ENCODE assay signal across 8 cellular contexts in the genomic region with DNA sequence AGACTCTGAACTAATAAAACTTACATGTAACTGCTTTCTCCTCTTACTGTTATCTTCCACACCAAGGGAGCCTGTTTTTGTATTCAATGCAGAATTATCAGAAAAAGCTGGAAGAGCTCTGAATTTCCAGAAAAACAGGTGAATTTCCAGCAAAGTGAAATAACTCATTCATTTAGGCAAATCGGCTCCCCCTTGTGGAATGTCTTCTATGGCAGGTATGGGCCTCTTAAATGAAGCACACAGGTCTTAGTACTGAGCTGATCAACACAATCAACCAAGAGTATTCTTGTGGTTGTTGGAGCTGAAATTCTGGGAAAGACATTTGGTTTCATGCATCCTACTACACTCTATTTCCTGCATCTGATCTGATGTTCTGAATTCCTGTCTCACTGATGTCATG. TPM values are rescaled to one million over a fixed set of nuclear protein-coding genes. Genes with fewer than 3 reads are reported as not detected.
DNase-seq lines count a peak whose midpoint lies in the region; ATAC-seq, FAIRE-seq and TF ChIP-seq lines count a peak whose summit lies in the region.

No MANE protein-coding gene starts in this region.

- H3K56ac ChIP-seq in H1 (replicated peaks; ENCODE audit: insufficient read length, low read depth, low read length) = no peak overlapping the region

- no peak overlapping the region for H3K14ac ChIP-seq in H1 (ENCODE audit: insufficient read length)

- no peak overlapping the region for H2AK5ac ChIP-seq in H1 (ENCODE audit: low read depth, low read length)

- no peaks in the 10 kb centered on the region for H3K27me3 Mint-ChIP-seq in T-helper 2 cell treated with Interferon-gamma antibody and Interleukin-4, amounts not matched to agents 5 μg/mL and 100 μg/mL, for 36 hours (ENCODE audit: low read depth)

- no peak overlapping the region for H3K18ac ChIP-seq in H1 (ENCODE audit: extremely low read depth, low read length)

- H3K9me3 ChIP-seq in H1 (ENCODE audit: insufficient read depth in 2 of 2, low read depth in 1 of 2, low read length in 1 of 2) = no peaks in the 10 kb centered on the region
- H3K9me3 ChIP-seq in psoas muscle = no peaks in the 10 kb centered on the region

- H2AFZ ChIP-seq in H1 (ENCODE audit: low read length) = no peak overlapping the region

- intact Hi-C loops in psoas muscle (cut with DNase I) = no loop called here
- intact Hi-C loops in posterior cingulate gyrus (cut with DNase I) = no loop called here

- peaks cover 10% of the 10 kb centered on the region for H3K4me1 Mint-ChIP-seq in T-helper 2 cell treated with Interferon-gamma antibody and Interleukin-4, amounts not matched to agents 5 μg/mL and 100 μg/mL, for 36 hours (ENCODE audit: low read depth)

- H2BK20ac ChIP-seq in H1 (ENCODE audit: low read length) = no peak overlapping the region

- H3K27me3 ChIP-seq in H1 (replicated peaks in 1 of 4; ENCODE audit: control insufficient read depth in 3 of 4, extremely low read depth in 1 of 4, insufficient read depth in 3 of 4, low read length in 3 of 4) (no peaks in the 10 kb centered on the region; a peak in 1 of 7 replicates), psoas muscle (ENCODE audit: insufficient read depth in 3 of 3, low read length in 2 of 3) (no peaks in the 10 kb centered on the region)

- TF ChIP-seq RAD21 in H1 (IDR thresholded peaks at IDR 0.05 in 1 of 2, conservative IDR thresholded peaks at IDR 0.05 in 1 of 2; ENCODE audit: low read depth in 2 of 2, low read length in 2 of 2) = peak; percentile 65 to 67

- H3K4ac ChIP-seq in H1 (replicated peaks; ENCODE audit: insufficient read length, low read depth, low read length) = no peak overlapping the region

- peaks cover 0 to 4% (median 0%) of the 10 kb centered on the region in 4 experiments; a peak in 1 of 7 replicates for H3K4me1 ChIP-seq in H1 (replicated peaks in 1 of 4; ENCODE audit: control insufficient read depth in 3 of 4, insufficient read depth in 4 of 4, low read length in 3 of 4)
- H3K4me1 ChIP-seq in psoas muscle = no peaks in the 10 kb centered on the region

- H3K27ac ChIP-seq in H1 (ENCODE audit: low read depth, low read length) (no peak overlapping the region), psoas muscle (no peak overlapping the region)

- H4K5ac ChIP-seq in H1 (ENCODE audit: insufficient read length, low read depth, low read length) = no peak overlapping the region

- WGBS in H1 (ENCODE audit: extremely low coverage in 1 of 2, insufficient coverage in 1 of 2, insufficient read length in 1 of 2, insufficient replicate concordance in 2 of 2, low coverage in 1 of 2, low lambda C conversion rate in 2 of 2, missing lambda C conversion rate in 1 of 2), 2 experiments = 17% methylated on average over 1 of the region's 1 CpG; no CpG with 5 or more reads in 1 of the 2 experiments
- WGBS in psoas muscle, 3 donors = 22 to 28% (median 28%) methylated on average over 1 of the region's 1 CpG

- peak; percentile 99 for FAIRE-seq in H1 (lab: Jason Lieb, UNC)

- H3K23me2 ChIP-seq in H1 (ENCODE audit: low read depth, low read length) = no peaks in the 10 kb centered on the region

- no peak overlapping the region for H2BK12ac ChIP-seq in H1 (ENCODE audit: low read depth, low read length)

- no peaks in the 10 kb centered on the region for H3K79me2 ChIP-seq in H1 (ENCODE audit: control insufficient read depth in 1 of 2, insufficient read depth in 2 of 2, low read length in 2 of 2)

- no peak overlapping the region for H2BK5ac ChIP-seq in H1 (ENCODE audit: low read depth, low read length)

- no peak overlapping the region for H3K27ac Mint-ChIP-seq in T-helper 2 cell treated with Interferon-gamma antibody and Interleukin-4, amounts not matched to agents 5 μg/mL and 100 μg/mL, for 36 hours

- no peaks in the 10 kb centered on the region for H4K20me1 ChIP-seq in H1 (replicated peaks in 1 of 2; ENCODE audit: control insufficient read depth in 1 of 2, insufficient read depth in 2 of 2, low read length in 2 of 2)

- H3K36me3 ChIP-seq in H1 (ENCODE audit: control insufficient read depth in 2 of 4, insufficient read depth in 4 of 4, low read length in 3 of 4) = no peaks in the 10 kb centered on the region
- H3K36me3 ChIP-seq in psoas muscle (ENCODE audit: insufficient read depth in 1 of 2, low read depth in 1 of 2) = no peaks in the 10 kb centered on the region

- H3K4me3 ChIP-seq in H1 (ENCODE audit: extremely low read depth in 1 of 4, insufficient read depth in 2 of 4, low read depth in 3 of 4, low read length in 4 of 4) = no peak overlapping the region
- H3K4me3 ChIP-seq in psoas muscle = no peak overlapping the region

- H3K9me3 Mint-ChIP-seq in T-helper 2 cell treated with Interferon-gamma antibody and Interleukin-4, amounts not matched to agents 5 μg/mL and 100 μg/mL, for 36 hours = no peaks in the 10 kb centered on the region

- H3K4me3 Mint-ChIP-seq in T-helper 2 cell treated with Interferon-gamma antibody and Interleukin-4, amounts not matched to agents 5 μg/mL and 100 μg/mL, for 36 hours = no peak overlapping the region

- TF ChIP-seq CTCF in H1 (IDR thresholded peaks at IDR 0.05; ENCODE audit: control extremely low read depth in 1 of 3, insufficient read depth in 1 of 3, low read depth in 1 of 3, low read length in 3 of 3) = peak in 2 of 3 experiments; percentile 51 to 78; a peak in 3 of 4 replicates
- peak; percentile 53 for TF ChIP-seq CTCF in psoas muscle (IDR thresholded peaks at IDR 0.05)

- no peak overlapping the region for H4K8ac ChIP-seq in H1 (ENCODE audit: extremely low read depth, insufficient read depth, low read length)

- DNase-seq in NCI-H2107 treated with DMSO at 0.1 percent for 48 hours (lab: John Stamatoyannopoulos, UW; ENCODE audit: unreplicated experiment) (peak; percentile 13), NCI-H2107 (lab: John Stamatoyannopoulos, UW) (no peak), NCI-H2227 treated with DMSO at 0.1 percent for 48 hours (lab: John Stamatoyannopoulos, UW) (peak; percentile 12), H1 (ENCODE audit: low read depth in 1 of 2, low spot score in 2 of 2) (no peak), psoas muscle (no peak), GM19240 (ENCODE audit: insufficient read length, low spot score) (no peak), posterior cingulate gyrus (no peak)
- no peak for DNase-seq in T-helper 2 cell treated with Interferon-gamma antibody and Interleukin-4, amounts not matched to agents 5 μg/mL and 100 μg/mL, for 36 hours (ENCODE audit: low spot score)

- H2BK120ac ChIP-seq in H1 (replicated peaks; ENCODE audit: low read depth, low read length) = no peak overlapping the region

- H3K9ac ChIP-seq in H1 (replicated peaks in 1 of 4; ENCODE audit: extremely low read depth in 1 of 4, low read depth in 3 of 4, low read length in 3 of 4) = no peak overlapping the region

- H3K36me3 Mint-ChIP-seq in T-helper 2 cell treated with Interferon-gamma antibody and Interleukin-4, amounts not matched to agents 5 μg/mL and 100 μg/mL, for 36 hours (ENCODE audit: low read depth) = no peaks in the 10 kb centered on the region

- TF ChIP-seq POLR2A in H1 (IDR thresholded peaks at IDR 0.05; ENCODE audit: control extremely low read depth in 1 of 2, low read depth in 2 of 2, low read length in 2 of 2) = no peak

- no peaks in the 10 kb centered on the region for H3K79me1 ChIP-seq in H1 (ENCODE audit: low read depth, low read length)

- H2BK15ac ChIP-seq in H1 (ENCODE audit: low read length) = no peak overlapping the region

- ATAC-seq in psoas muscle = no peak

- no peak for TF ChIP-seq EP300 in H1 (IDR thresholded peaks at IDR 0.05; ENCODE audit: borderline replicate concordance in 1 of 2, low read depth in 2 of 2, low read length in 2 of 2)

- no peak overlapping the region for H3K4me2 ChIP-seq in H1 (ENCODE audit: insufficient read depth in 1 of 2, low read depth in 2 of 2, low read length in 2 of 2)

- no peak overlapping the region for H4K91ac ChIP-seq in H1 (replicated peaks; ENCODE audit: insufficient read length, low read length)

- CTCF ChIA-PET in H1 (lab: Charles Lee; ENCODE audit: partially characterized antibody) = interaction anchor here (0.5 to 2.1 kb wide), 23 partner anchors 8 to 775 kb away, joined by 3 to 12 read pairs (median 3); no protein-coding TSS in a partner anchor

- no peak overlapping the region for H3K23ac ChIP-seq in H1 (ENCODE audit: insufficient read length)

- POLR2A ChIA-PET in H1 (lab: Charles Lee; ENCODE audit: partially characterized antibody) = interaction anchor here (0.8 to 3.5 kb wide), 4 partner anchors 16 to 35 kb away, joined by 3 to 24 read pairs (median 5); partner anchors contain the start of gene PTPRG

TF ChIP-seq in H1, 55 proteins besides CTCF, POLR2A, EP300 and RAD21:
- TF ChIP-seq ZNF274 (IDR thresholded peaks at IDR 0.05; ENCODE audit: borderline replicate concordance, extremely low read depth, low read length) = no peak
- no peak for TF ChIP-seq HDAC6 (IDR thresholded peaks at IDR 0.05; ENCODE audit: low read depth, low read length)
- TF ChIP-seq ASH2L (IDR thresholded peaks at IDR 0.05; ENCODE audit: low read length) = no peak
- TF ChIP-seq TEAD4 (IDR thresholded peaks at IDR 0.05; ENCODE audit: low read depth, low read length) = peak; percentile 78

RNA-seq across cellular contexts. Expression of gene PTPRG, which starts 31.0 kb away (rescaled TPM):
- 90.1 and 96.2 TPM in 2 replicates for total RNA-seq in H1 (2021; fragmentation: NEBNext Ultra II Directional; extraction: Animal tissue kit (Norgen Biotek cat#: 25700))
- 23.3 and 23.6 TPM in 2 replicates for polyA plus RNA-seq in H1 (2011; rRNA removed)
- polyA plus RNA-seq in H1 (2011; cell fraction: cytosol; rRNA removed) = 21.3 TPM
- polyA plus RNA-seq in H1 (2011; cell fraction: nucleus; rRNA removed) = 58.4 TPM
- 32.5 to 53.4 TPM (median 45.1 TPM) in 4 replicates for polyA plus RNA-seq in H1 (2012, experiment 1 of 2)
- polyA plus RNA-seq in H1 (2012, experiment 2 of 2) = 2.0 TPM
- 96.2 TPM for polyA plus RNA-seq in H1 (2013, experiment 1 of 2)
- polyA plus RNA-seq in H1 (2013, experiment 2 of 2) = 92.9 TPM
- 145 and 178 TPM in 2 replicates for polyA minus RNA-seq in H1 (2011; rRNA and poly(A)+ RNA removed)
- 78.4 TPM for polyA minus RNA-seq in H1 (2011; cell fraction: cytosol; rRNA and poly(A)+ RNA removed)
- polyA minus RNA-seq in H1 (2011; cell fraction: nucleus; rRNA and poly(A)+ RNA removed) = 313 TPM
- 10 to 100 TPM; 12.6 to 29.5 (median 18.6) TPM for total RNA-seq in psoas muscle
- 10 to 100 TPM in 1 of 3 donors, 1 to 10 TPM in 2; 4.5 to 10.8 (median 5.3) TPM for polyA plus RNA-seq in psoas muscle

Comparison
In these comparisons a context has a peak if more than half of its experiments do, and no peak if none do; other contexts are left out.
1. DNase-seq: peak in NCI-H2107 treated with DMSO at 0.1 percent for 48 hours (single experiment) and NCI-H2227 treated with DMSO at 0.1 percent for 48 hours (single experiment); none in NCI-H2107 (single experiment), H1 (0 of 2), psoas muscle (0 of 2), T-helper 2 cell treated with Interferon-gamma antibody and Interleukin-4, amounts not matched to agents 5 μg/mL and 100 μg/mL, for 36 hours (single experiment), GM19240 (single experiment) and posterior cingulate gyrus (0 of 10).